ENCODE assay signal across 19 cellular contexts in genomic region chr19:50475101-50475568, GRCh38. TPM values are rescaled to one million over a fixed set of nuclear protein-coding genes. Genes with fewer than 3 reads are reported as not detected.
A peak's percentile ranks its signal among the peaks of the same experiment; 100 is the strongest.
DNase-seq lines count a peak whose midpoint lies in the region; ATAC-seq and TF ChIP-seq lines count a peak whose summit lies in the region.
"Had no signal": no experiment of that assay in that cellular context is flagged by ENCODE, and none has a peak within 500 bp of the region (broad histone marks: within the 10 kb centered on the region; RNA-seq: fewer than 3 reads in every experiment).

No MANE protein-coding gene starts in this region.

- H3K36me3 ChIP-seq in HCT116 (ENCODE audit: control insufficient read depth in 1 of 2, insufficient read depth in 2 of 2, low read length in 2 of 2): peaks cover 4 to 13% of the 10 kb centered on the region in 2 experiments; a peak in 2 of 4 replicates
- H3K36me3 ChIP-seq in GM23338 (ENCODE audit: insufficient read depth): peaks cover 3% of the 10 kb centered on the region; the same call in 1 of the 2 replicates

- H3F3A ChIP-seq in GM23338 (replicated peaks; ENCODE audit: low read depth): peaks cover 10% of the 10 kb centered on the region

- CTCF ChIA-PET in HCT116 (lab: Charles Lee): interaction anchor here (0.6 kb wide), 1 partner anchor 10 kb away, joined by 3 read pairs; no protein-coding TSS in a partner anchor

- H3K27me3 ChIP-seq in HCT116 (ENCODE audit: insufficient read depth, low read length) (no peaks in the 10 kb centered on the region), GM23338 (ENCODE audit: insufficient read depth) (no peaks in the 10 kb centered on the region)
- H3K27me3 ChIP-seq: esophagus muscularis mucosa, suprapubic skin had no signal

- no peaks in the 10 kb centered on the region for H3K9me3 Mint-ChIP-seq in T-helper 1 cell treated with Interleukin-12 subunit alpha and Interleukin-12 subunit beta and Interleukin-4 antibody, amounts not matched to agents 30 μg/mL and 1 μg/mL, for 36 hours
- no peaks in the 10 kb centered on the region for H3K9me3 Mint-ChIP-seq in central memory CD8-positive, alpha-beta T cell
- peaks cover 19% of the 10 kb centered on the region for H3K9me3 Mint-ChIP-seq in nephron progenitor cell
- H3K9me3 Mint-ChIP-seq in GM23338: peaks cover 90% of the 10 kb centered on the region

- H3K4me2 ChIP-seq in HCT116 (ENCODE audit: low read length) (peak overlapping the region; percentile 97; the same call in 1 of the 2 replicates), GM23338 (no peak overlapping the region)

- RAD21 ChIA-PET in HCT116 (lab: Charles Lee; ENCODE audit: low non-redundant PET in 1 of 2, low total read pairs in 2 of 2, uncharacterized antibody in 2 of 2, unreplicated experiment in 2 of 2): no interaction called here

- BruUV-seq in HCT116 (replicated peaks; lab: Mats Ljungman, UMichigan): no TSS peak

- TF ChIP-seq POLR2A in HCT116 (IDR thresholded peaks at IDR 0.05; ENCODE audit: borderline replicate concordance, extremely low read depth, insufficient read depth, insufficient read length) (no peak), erythroblast (IDR thresholded peaks at IDR 0.05; ENCODE audit: low read length) (no peak)

- POLR2A ChIA-PET in HCT116 (lab: Charles Lee): interaction anchor here (1.2 kb wide), 1 partner anchor 9 kb away, joined by 3 read pairs; no protein-coding TSS in a partner anchor

- peaks cover 15% of the 10 kb centered on the region for H3K4me1 Mint-ChIP-seq in T-helper 1 cell treated with Interleukin-12 subunit alpha and Interleukin-12 subunit beta and Interleukin-4 antibody, amounts not matched to agents 30 μg/mL and 1 μg/mL, for 36 hours (ENCODE audit: low read depth)
- peaks cover 34% of the 10 kb centered on the region for H3K4me1 Mint-ChIP-seq in central memory CD8-positive, alpha-beta T cell
- H3K4me1 Mint-ChIP-seq in nephron progenitor cell (peaks cover 26% of the 10 kb centered on the region), GM23338 (no peaks in the 10 kb centered on the region; the same call in 2 of the 3 replicates)

- no peak for DNase-seq in T-helper 1 cell
- no peak for DNase-seq in HCT116 (ENCODE audit: low read depth, low spot score)
- no peak for DNase-seq in central memory CD8-positive, alpha-beta T cell (ENCODE audit: low spot score in 2 of 2)
- DNase-seq in nephron progenitor cell: no peak
- no peak for DNase-seq in GM23338 (ENCODE audit: low spot score)
- DNase-seq in erythroblast (lab: John Stamatoyannopoulos, UW): no peak
- DNase-seq: HCEC 1CT, KBM-7, midbrain, NCI-H1417 treated with DMSO at 0.1 percent for 48 hours, NCI-H345, SIG-M5 had no signal

- peak overlapping the region in 1 of 2 experiments; percentile 100; a peak in 2 of 4 replicates for H3K4me3 ChIP-seq in HCT116 (replicated peaks in 1 of 2; ENCODE audit: low read depth in 1 of 2, low read length in 2 of 2)
- no peak overlapping the region for H3K4me3 ChIP-seq in GM23338
- H3K4me3 ChIP-seq: GM12878 had no signal

- no peaks in the 10 kb centered on the region for H3K9me3 ChIP-seq in HCT116 (ENCODE audit: control insufficient read depth in 1 of 2, insufficient read depth in 1 of 2, low read depth in 1 of 2, low read length in 2 of 2)
- H3K9me3 ChIP-seq: esophagus muscularis mucosa, psoas muscle, suprapubic skin had no signal

- H3K9me2 ChIP-seq in HCT116 (ENCODE audit: insufficient read depth): no peaks in the 10 kb centered on the region
- H3K9me2 ChIP-seq in GM23338 (ENCODE audit: insufficient read depth): no peaks in the 10 kb centered on the region

- H3K27ac ChIP-seq in HCT116 (ENCODE audit: low read depth, low read length) (peak overlapping the region; percentile 50; the same call in 1 of the 2 replicates), GM23338 (ENCODE audit: low read depth) (no peak overlapping the region)
- H3K27ac ChIP-seq: C4-2B, suprapubic skin had no signal

- peaks cover 11% of the 10 kb centered on the region for H3K36me3 Mint-ChIP-seq in T-helper 1 cell treated with Interleukin-12 subunit alpha and Interleukin-12 subunit beta and Interleukin-4 antibody, amounts not matched to agents 30 μg/mL and 1 μg/mL, for 36 hours (ENCODE audit: low read depth)
- H3K36me3 Mint-ChIP-seq in central memory CD8-positive, alpha-beta T cell (ENCODE audit: insufficient read depth): peaks cover 24% of the 10 kb centered on the region
- H3K36me3 Mint-ChIP-seq in nephron progenitor cell (ENCODE audit: low read depth): peaks cover 27% of the 10 kb centered on the region
- peaks cover 40% of the 10 kb centered on the region for H3K36me3 Mint-ChIP-seq in GM23338 (ENCODE audit: low read depth)

- H4K20me1 ChIP-seq in HCT116 (ENCODE audit: insufficient read depth) (no peaks in the 10 kb centered on the region), GM23338 (replicated peaks; ENCODE audit: insufficient read depth) (no peaks in the 10 kb centered on the region; the same call in 1 of the 2 replicates)

- TF ChIP-seq CTCF in HCT116 (IDR thresholded peaks at IDR 0.05 in 2 of 3, conservative IDR thresholded peaks at IDR 0.05 in 1 of 3; ENCODE audit: borderline replicate concordance in 1 of 3, insufficient read depth in 1 of 3, low read depth in 2 of 3, low read length in 2 of 3) (no peak), nephron progenitor cell (IDR thresholded peaks at IDR 0.05) (no peak), GM23338 (conservative IDR thresholded peaks at IDR 0.05; ENCODE audit: low read depth in 2 of 2) (no peak)

- peak overlapping the region; percentile 75 for H3K27ac Mint-ChIP-seq in T-helper 1 cell treated with Interleukin-12 subunit alpha and Interleukin-12 subunit beta and Interleukin-4 antibody, amounts not matched to agents 30 μg/mL and 1 μg/mL, for 36 hours
- H3K27ac Mint-ChIP-seq in central memory CD8-positive, alpha-beta T cell (ENCODE audit: low read depth): peak overlapping the region; percentile 96
- H3K27ac Mint-ChIP-seq in nephron progenitor cell: peak overlapping the region; percentile 20
- H3K27ac Mint-ChIP-seq in GM23338: no peak overlapping the region

- H3K27me3 Mint-ChIP-seq in T-helper 1 cell treated with Interleukin-12 subunit alpha and Interleukin-12 subunit beta and Interleukin-4 antibody, amounts not matched to agents 30 μg/mL and 1 μg/mL, for 36 hours (ENCODE audit: low read depth): no peaks in the 10 kb centered on the region
- H3K27me3 Mint-ChIP-seq in central memory CD8-positive, alpha-beta T cell: no peaks in the 10 kb centered on the region
- H3K27me3 Mint-ChIP-seq in nephron progenitor cell (ENCODE audit: low read depth, poor library complexity) (peaks cover 15% of the 10 kb centered on the region), GM23338 (ENCODE audit: insufficient read depth, low read depth, poor library complexity) (peaks cover 12% of the 10 kb centered on the region)

- ATAC-seq in HCT116 (no peak), GM23338 (no peak), HG02759 (IDR thresholded peaks at IDR 0.05; ENCODE audit: unreplicated experiment) (no peak)
- ATAC-seq in central memory CD8-positive, alpha-beta T cell (replicated peaks; ENCODE audit: extremely low read depth, poor library complexity, severe bottlenecking): no peak

- peaks cover 9 to 21% of the 10 kb centered on the region in 2 experiments; a peak in 3 of 4 replicates for H3K4me1 ChIP-seq in HCT116 (ENCODE audit: control insufficient read depth in 1 of 2, insufficient read depth in 2 of 2, low read length in 2 of 2)
- peaks cover 10% of the 10 kb centered on the region; the same call in 1 of the 2 replicates for H3K4me1 ChIP-seq in GM23338 (ENCODE audit: insufficient read depth)

- H3K79me2 ChIP-seq in HCT116 (ENCODE audit: insufficient read depth, low read length): peaks cover 37% of the 10 kb centered on the region
- peaks cover 25% of the 10 kb centered on the region for H3K79me2 ChIP-seq in GM23338 (replicated peaks; ENCODE audit: insufficient read depth)

- intact Hi-C loops in HCT116 (cut with micrococcal nuclease): no loop called here

- peak overlapping the region; percentile 65 for H3K4me3 Mint-ChIP-seq in T-helper 1 cell treated with Interleukin-12 subunit alpha and Interleukin-12 subunit beta and Interleukin-4 antibody, amounts not matched to agents 30 μg/mL and 1 μg/mL, for 36 hours
- H3K4me3 Mint-ChIP-seq in central memory CD8-positive, alpha-beta T cell: peak overlapping the region; percentile 96
- H3K4me3 Mint-ChIP-seq in nephron progenitor cell: peak overlapping the region; percentile 63
- H3K4me3 Mint-ChIP-seq in GM23338: no peak overlapping the region

- TF ChIP-seq RAD21 in HCT116 (IDR thresholded peaks at IDR 0.05; ENCODE audit: low read depth): no peak

- H2AFZ ChIP-seq in HCT116 (ENCODE audit: low read depth, low read length, poor library complexity, severe bottlenecking): no peak overlapping the region
- no peak overlapping the region for H2AFZ ChIP-seq in GM23338

- no peak overlapping the region for H3K9ac ChIP-seq in HCT116 (ENCODE audit: low read length)

TF ChIP-seq in GM23338, 12 proteins besides CTCF, POLR2A, EP300 and RAD21 (continues in another document):
- no peak for TF ChIP-seq NANOG (IDR thresholded peaks at IDR 0.05; ENCODE audit: borderline replicate concordance)
- no peak for TF ChIP-seq ZNF114 (CRISPR knock-in tag; IDR thresholded peaks at IDR 0.05)
- TF ChIP-seq JUNB (IDR thresholded peaks at IDR 0.05; ENCODE audit: unreplicated experiment): no peak
- TF ChIP-seq POLR2AphosphoS5 (IDR thresholded peaks at IDR 0.05; ENCODE audit: low read depth): no peak
- no peak for TF ChIP-seq EZH2 (IDR thresholded peaks at IDR 0.05; ENCODE audit: low read depth, unreplicated experiment)

RNA-seq across cellular contexts. Expression of gene EMC10, which starts 1.2 kb away (rescaled TPM):
- total RNA-seq in HCT116 (2021; ENCODE audit: unreplicated experiment): 92.4 TPM
- 68.1 and 70.4 TPM in 2 replicates for polyA plus RNA-seq in HCT116 (2012)
- 86.4 and 113 TPM in 2 replicates for total RNA-seq in GM23338 (2014; rRNA removed; shearing (Covaris generic))
- 24.8 and 28.2 TPM in 2 replicates for polyA plus RNA-seq in GM23338 (2016; fragmentation: Nextera tagmentation; extraction: Ambion mirVana)

RNA-seq across cellular contexts. Expression of gene GARIN5A, which starts 1.5 kb away (rescaled TPM):
- total RNA-seq in HCT116 (2021; ENCODE audit: unreplicated experiment): 12.2 TPM
- 19.2 and 19.3 TPM in 2 replicates for polyA plus RNA-seq in HCT116 (2012)
- total RNA-seq in GM23338 (2014; rRNA removed; shearing (Covaris generic)): 13.3 and 19.9 TPM in 2 replicates
- 24.2 and 25.0 TPM in 2 replicates for polyA plus RNA-seq in GM23338 (2016; fragmentation: Nextera tagmentation; extraction: Ambion mirVana)
- total RNA-seq: GM12878 had no signal

RNA-seq across cellular contexts. Expression of gene JOSD2, which starts 35.9 kb away (rescaled TPM):
- total RNA-seq in HCT116 (2021; ENCODE audit: unreplicated experiment): 40.9 TPM
- 24.9 and 25.7 TPM in 2 replicates for polyA plus RNA-seq in HCT116 (2012)
- 1.2 and 5.8 TPM in 2 replicates for total RNA-seq in GM23338 (2014; rRNA removed; shearing (Covaris generic))
- 3.3 and 4.1 TPM in 2 replicates for polyA plus RNA-seq in GM23338 (2016; fragmentation: Nextera tagmentation; extraction: Ambion mirVana)

RNA-seq across cellular contexts. Expression of gene ASPDH, which starts 38.6 kb away (rescaled TPM):
- not detected for total RNA-seq in HCT116 (2021; ENCODE audit: unreplicated experiment)
- polyA plus RNA-seq in HCT116 (2012): 0.72 and 0.97 TPM in 2 replicates
- total RNA-seq in GM23338 (2014; rRNA removed; shearing (Covaris generic)): not detected in 2 replicates
- polyA plus RNA-seq in GM23338 (2016; fragmentation: Nextera tagmentation; extraction: Ambion mirVana): not detected in 2 replicates
- total RNA-seq: GM12878, psoas muscle, suprapubic skin had no signal
- polyA plus RNA-seq: GM12878, psoas muscle had no signal

RNA-seq across cellular contexts. Expression of gene MYBPC2, which starts 42.4 kb away (rescaled TPM):
- total RNA-seq in HCT116 (2021; ENCODE audit: unreplicated experiment): not detected
- 0.04 and 0.24 TPM in 2 replicates for polyA plus RNA-seq in HCT116 (2012)
- total RNA-seq in GM23338 (2014; rRNA removed; shearing (Covaris generic)): 3.8 and 4.2 TPM in 2 replicates
- 5.9 and 6.1 TPM in 2 replicates for polyA plus RNA-seq in GM23338 (2016; fragmentation: Nextera tagmentation; extraction: Ambion mirVana)
- total RNA-seq: esophagus muscularis mucosa had no signal
